ENCODE assay signal across 20 cellular contexts in the genomic region with DNA sequence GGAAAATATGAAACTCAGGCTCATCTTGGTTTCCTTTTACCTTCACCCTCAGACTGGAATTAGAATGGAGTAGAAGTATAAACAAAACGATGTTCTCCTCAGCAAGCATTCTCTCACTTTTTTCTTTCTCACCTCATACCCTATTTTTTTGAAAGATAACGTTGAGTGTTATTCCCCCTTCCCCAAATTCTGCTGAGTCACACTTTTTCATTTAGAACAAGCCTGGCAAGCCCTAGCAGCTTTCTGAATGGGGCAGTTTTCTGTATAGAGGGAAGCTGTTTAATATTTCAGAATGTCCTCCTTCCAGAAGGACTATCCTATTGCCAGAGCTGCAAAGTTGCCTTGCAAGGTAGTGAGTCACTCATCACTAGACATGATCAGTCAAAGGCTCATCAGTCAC.
"Had no signal": no experiment of that assay in that cellular context is flagged by ENCODE, and none has a peak within 500 bp of the region (broad histone marks: within the 10 kb centered on the region; RNA-seq: fewer than 3 reads in every experiment).

No MANE protein-coding gene starts in this region.

- ATAC-seq: activated CD4-positive, CD25-positive, alpha-beta regulatory T cell treated with anti-CD3 and anti-CD28 coated beads, Interleukin-2, amount 50 U/mL, for 24 hours; activated CD8-positive, alpha-beta T cell treated with anti-CD3 and anti-CD28 coated beads for 36 hours; Right ventricle myocardium inferior had no signal

- H3K4me3 Mint-ChIP-seq: activated CD8-positive, alpha-beta T cell treated with anti-CD3 and anti-CD28 coated beads for 36 hours; activated naive CD8-positive, alpha-beta T cell treated with anti-CD3 and anti-CD28 coated beads, Interleukin-2, amount 10 ng/mL, durations not matched to agents 7 days and 5 days; T-helper 1 cell treated with Interleukin-12 subunit alpha and Interleukin-12 subunit beta and Interleukin-4 antibody, amounts not matched to agents 30 μg/mL and 1 μg/mL, for 36 hours had no signal

- H3K4me2 ChIP-seq: PC-9 had no signal

- H3K27me3 ChIP-seq: adrenal gland, SJCRH30 had no signal

- DNase-seq: activated CD4-positive, alpha-beta T cell treated with anti-CD3 and anti-CD28 coated beads for 4 hours; activated CD8-positive, alpha-beta memory T cell treated with anti-CD3 and anti-CD28 coated beads, Interleukin-2, amount 50 U/mL, for 4 hours; activated CD8-positive, alpha-beta T cell treated with anti-CD3 and anti-CD28 coated beads for 36 hours; activated naive CD4-positive, alpha-beta T cell treated with anti-CD3 and anti-CD28 coated beads, Interleukin-2, amount 50 U/mL, for 16 hours; activated naive CD8-positive, alpha-beta T cell treated with anti-CD3 and anti-CD28 coated beads, Interleukin-2, amount 10 ng/mL, durations not matched to agents 7 days and 5 days; adrenal gland; anterior cingulate cortex; central memory CD4-positive, alpha-beta T cell; Kasumi-1; KBM-7; NCI-H1105 treated with DMSO at 0.1 percent for 48 hours; NCI-H1436 treated with DMSO at 0.1 percent for 48 hours; NCI-H187; NCI-H2081; NCI-H510A treated with DMSO at 0.1 percent for 48 hours; PC-9; SJCRH30 had no signal

- H2AFZ ChIP-seq: PC-9 had no signal

- H3K9me3 ChIP-seq: adrenal gland, SJCRH30 had no signal

- H3K27ac ChIP-seq: adrenal gland, PC-9, SJCRH30 had no signal

- H3K27ac Mint-ChIP-seq: activated CD8-positive, alpha-beta T cell treated with anti-CD3 and anti-CD28 coated beads for 36 hours; activated naive CD8-positive, alpha-beta T cell treated with anti-CD3 and anti-CD28 coated beads, Interleukin-2, amount 10 ng/mL, durations not matched to agents 7 days and 5 days; T-helper 1 cell treated with Interleukin-12 subunit alpha and Interleukin-12 subunit beta and Interleukin-4 antibody, amounts not matched to agents 30 μg/mL and 1 μg/mL, for 36 hours had no signal

- H3K4me1 ChIP-seq: adrenal gland, SJCRH30 had no signal

- H3K36me3 Mint-ChIP-seq: activated naive CD8-positive, alpha-beta T cell treated with anti-CD3 and anti-CD28 coated beads, Interleukin-2, amount 10 ng/mL, durations not matched to agents 7 days and 5 days had no signal

- H3K4me1 Mint-ChIP-seq: activated naive CD8-positive, alpha-beta T cell treated with anti-CD3 and anti-CD28 coated beads, Interleukin-2, amount 10 ng/mL, durations not matched to agents 7 days and 5 days had no signal

- H3K9me3 Mint-ChIP-seq: activated CD8-positive, alpha-beta T cell treated with anti-CD3 and anti-CD28 coated beads for 36 hours; activated naive CD8-positive, alpha-beta T cell treated with anti-CD3 and anti-CD28 coated beads, Interleukin-2, amount 10 ng/mL, durations not matched to agents 7 days and 5 days; T-helper 1 cell treated with Interleukin-12 subunit alpha and Interleukin-12 subunit beta and Interleukin-4 antibody, amounts not matched to agents 30 μg/mL and 1 μg/mL, for 36 hours had no signal

- H3K36me3 ChIP-seq: adrenal gland, SJCRH30 had no signal

- H3K4me3 ChIP-seq: adrenal gland, PC-9, SJCRH30 had no signal
